Comparison of ENCODE assay signal across 12 cellular contexts in the genomic region with DNA sequence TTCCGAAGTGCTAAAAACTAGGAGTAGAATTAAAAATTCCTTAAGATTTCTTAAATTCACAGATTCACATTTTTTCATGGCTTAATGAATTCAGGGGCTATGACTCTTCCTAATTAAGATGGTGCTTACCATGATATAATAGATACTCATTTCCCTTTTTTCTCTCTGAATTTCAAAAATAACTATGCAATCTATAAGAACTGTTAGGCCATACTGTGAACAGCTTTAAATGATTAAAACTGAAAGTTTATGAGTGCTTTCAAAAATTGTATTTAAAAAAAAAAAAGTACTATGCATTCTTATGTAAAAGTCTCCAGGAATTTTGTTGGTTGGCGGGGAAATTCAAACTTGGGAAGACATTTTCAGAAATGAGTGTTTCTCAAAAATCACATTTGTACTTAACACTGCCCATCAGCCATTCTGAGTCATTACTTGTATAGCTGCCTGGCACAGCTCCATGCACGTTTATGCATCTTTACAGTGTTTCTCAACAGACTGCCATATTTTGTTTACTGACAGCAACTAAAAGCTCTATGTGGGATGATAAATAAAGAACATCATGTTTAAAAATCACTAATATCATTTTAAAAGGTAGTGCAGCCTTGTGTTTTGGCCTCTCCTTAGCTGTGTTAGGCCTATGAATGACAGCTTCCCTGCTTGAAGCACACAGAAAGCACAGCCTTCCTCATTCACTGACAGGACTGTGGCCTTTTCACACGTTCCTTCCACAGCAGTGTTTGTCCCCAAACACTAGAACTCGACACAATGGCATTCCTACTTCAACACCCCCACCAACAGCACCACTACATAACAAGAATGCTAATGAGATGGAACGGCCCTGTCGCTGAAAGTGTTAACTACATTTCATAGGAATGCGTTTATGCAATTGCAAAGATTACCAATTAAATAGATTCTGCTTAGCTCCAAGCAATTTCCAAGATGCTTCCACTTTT.
DNase-seq lines count a peak whose midpoint lies in the region; ATAC-seq and TF ChIP-seq lines count a peak whose summit lies in the region.
"Had no signal": no experiment of that assay in that cellular context is flagged by ENCODE, and none has a peak within 500 bp of the region (broad histone marks: within the 10 kb centered on the region; RNA-seq: fewer than 3 reads in every experiment).

No MANE protein-coding gene starts in this region.

- intact Hi-C loops in left lung (cut with DNase I): no loop called here

- WGBS in mesendoderm (ENCODE audit: extremely low coverage, insufficient coverage, low lambda C conversion rate): no CpG with 5 or more reads among the region's 8 CpGs

- no peak overlapping the region for H3K4me2 ChIP-seq in mesendoderm (ENCODE audit: low read length)

- no peak overlapping the region for H2AK5ac ChIP-seq in mesendoderm (ENCODE audit: low read length)

- H3K4me3 ChIP-seq in cardiac fibroblast (replicated peaks in 1 of 2; ENCODE audit: low read depth in 2 of 2, low read length in 2 of 2) (no peak overlapping the region), mesendoderm (ENCODE audit: low read length) (no peak overlapping the region), left lung (no peak overlapping the region)
- H3K4me3 ChIP-seq: thyroid gland had no signal

- no peaks in the 10 kb centered on the region for H3K79me2 ChIP-seq in mesendoderm (ENCODE audit: control insufficient read depth, insufficient read depth, low read length)

- H3K9me3 ChIP-seq in left lung: no peaks in the 10 kb centered on the region
- H3K9me3 ChIP-seq: thyroid gland had no signal

- H2BK120ac ChIP-seq in mesendoderm (ENCODE audit: low read depth, low read length): no peak overlapping the region

- H3K27ac ChIP-seq in mesendoderm (ENCODE audit: low read depth, low read length): peak overlapping the region; percentile 74
- no peak overlapping the region for H3K27ac ChIP-seq in left lung
- H3K27ac ChIP-seq: thyroid gland had no signal

- H3K18ac ChIP-seq in mesendoderm (ENCODE audit: low read length): no peak overlapping the region

- H3K36me3 ChIP-seq in mesendoderm (ENCODE audit: control insufficient read depth, insufficient read depth, low read length) (no peaks in the 10 kb centered on the region), left lung (no peaks in the 10 kb centered on the region)
- H3K36me3 ChIP-seq: thyroid gland had no signal

- H3K23ac ChIP-seq in mesendoderm (ENCODE audit: low read length): no peak overlapping the region

- no peaks in the 10 kb centered on the region for H3K4me1 ChIP-seq in mesendoderm (ENCODE audit: control insufficient read depth, low read depth, low read length)
- H3K4me1 ChIP-seq in left lung: no peaks in the 10 kb centered on the region
- H3K4me1 ChIP-seq: thyroid gland had no signal

- no peak overlapping the region for H3K56ac ChIP-seq in mesendoderm (ENCODE audit: low read length)

- H3K4ac ChIP-seq in mesendoderm (ENCODE audit: low read depth, low read length): no peak overlapping the region

- H3K27me3 ChIP-seq in mesendoderm (ENCODE audit: insufficient read depth, low read length, poor library complexity) (no peaks in the 10 kb centered on the region), left lung (no peaks in the 10 kb centered on the region)
- H3K27me3 ChIP-seq: thyroid gland had no signal

- H4K5ac ChIP-seq in mesendoderm (ENCODE audit: low read length): no peak overlapping the region

- no peak overlapping the region for H2BK15ac ChIP-seq in mesendoderm (replicated peaks; ENCODE audit: low read depth)

- no peak overlapping the region for H4K8ac ChIP-seq in mesendoderm (ENCODE audit: low read depth, low read length)

- no peak for TF ChIP-seq CTCF in cardiac fibroblast (IDR thresholded peaks at IDR 0.05; ENCODE audit: low read depth, low read length)
- TF ChIP-seq CTCF in left lung (IDR thresholded peaks at IDR 0.05): no peak

- H2BK5ac ChIP-seq in mesendoderm (ENCODE audit: low read length): no peak overlapping the region

- DNase-seq in MV-4-11 (lab: John Stamatoyannopoulos, UW) (peak; percentile 6), cardiac fibroblast (ENCODE audit: low read depth in 2 of 2) (peak; percentile 21 to 41), mesendoderm (peak; percentile 94), left lung (no peak), DMS79 (lab: John Stamatoyannopoulos, UW) (no peak)
- DNase-seq: central memory CD4-positive, alpha-beta T cell; kidney glomerular epithelial cell; naive thymus-derived CD4-positive, alpha-beta T cell; thyroid gland had no signal

- no peaks in the 10 kb centered on the region for H3K79me1 ChIP-seq in mesendoderm (ENCODE audit: low read length)

- ATAC-seq in GM19351 (IDR thresholded peaks at IDR 0.05; ENCODE audit: unreplicated experiment) (peak; percentile 42), GM18520 (IDR thresholded peaks at IDR 0.05; ENCODE audit: unreplicated experiment) (no peak), HG03175 (IDR thresholded peaks at IDR 0.05; ENCODE audit: unreplicated experiment) (no peak), left lung (no peak)
- ATAC-seq: naive thymus-derived CD4-positive, alpha-beta T cell had no signal

- H3K9ac ChIP-seq in mesendoderm (ENCODE audit: low read length): no peak overlapping the region

Comparison
In these comparisons a context has a peak if more than half of its experiments do, and no peak if none do; other contexts are left out.
1. DNase-seq: peak in MV-4-11 (single experiment), cardiac fibroblast (2 of 2) and mesendoderm (single experiment); none in left lung (0 of 2) and DMS79 (single experiment).